Comparison of ENCODE assay signal across 9 cellular contexts in the genomic region with DNA sequence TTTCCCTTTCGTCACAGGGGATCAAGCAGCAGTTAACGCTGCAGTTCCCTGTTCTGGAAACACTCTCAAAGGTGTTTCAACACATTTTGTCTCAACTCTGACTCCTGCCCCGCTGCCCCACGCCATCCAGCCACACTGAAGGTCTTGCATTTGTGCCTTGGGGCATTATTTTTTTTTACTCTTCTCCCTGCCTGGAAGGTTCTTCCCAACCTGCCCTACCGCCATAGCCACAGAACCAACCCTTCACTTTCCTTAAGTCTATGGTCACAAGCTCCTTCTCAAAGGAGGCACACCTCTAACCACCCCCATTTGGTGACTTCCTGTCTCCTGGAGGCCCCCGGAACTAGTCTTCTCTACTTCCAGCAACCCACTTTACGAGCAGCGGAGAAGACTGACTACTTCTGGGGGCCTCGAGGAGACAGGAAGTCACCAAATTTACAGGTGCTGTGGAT. TPM values are rescaled to one million over a fixed set of nuclear protein-coding genes. Genes with fewer than 3 reads are reported as not detected.
DNase-seq lines count a peak whose midpoint lies in the region; ATAC-seq and TF ChIP-seq lines count a peak whose summit lies in the region.
"Had no signal": no experiment of that assay in that cellular context is flagged by ENCODE, and none has a peak within 500 bp of the region (broad histone marks: within the 10 kb centered on the region; RNA-seq: fewer than 3 reads in every experiment).

No MANE protein-coding gene starts in this region.

- H3K27me3 Mint-ChIP-seq in activated B cell treated with CpG ODN at 0.5 μM for 24 hours: peaks cover 23% of the 10 kb centered on the region
- H3K27me3 Mint-ChIP-seq in natural killer cell (ENCODE audit: low read depth in 2 of 2): peaks cover 13 to 15% of the 10 kb centered on the region in 2 donors

- H3K27me3 ChIP-seq in ascending aorta: no peaks in the 10 kb centered on the region

- DNase-seq in activated B cell treated with CpG ODN at 0.5 μM for 24 hours: no peak
- DNase-seq in natural killer cell: no peak
- DNase-seq in NCI-H1105 treated with DMSO at 0.1 percent for 48 hours (lab: John Stamatoyannopoulos, UW): no peak
- no peak for DNase-seq in ascending aorta (ENCODE audit: low spot score in 2 of 2)
- no peak for DNase-seq in DMS 273 (lab: John Stamatoyannopoulos, UW; ENCODE audit: unreplicated experiment)
- DNase-seq in left colon: no peak

- POLR2A ChIA-PET in activated B cell treated with CpG ODN at 0.5 μM for 24 hours (lab: Charles Lee): no interaction called here

- H3K4me3 Mint-ChIP-seq in activated B cell treated with CpG ODN at 0.5 μM for 24 hours (peak overlapping the region; percentile 49), natural killer cell (peak overlapping the region; percentile 86)

- H3K9me3 ChIP-seq in ascending aorta: no peaks in the 10 kb centered on the region

- ATAC-seq in GM18517 (IDR thresholded peaks at IDR 0.05; ENCODE audit: unreplicated experiment) (peak; percentile 69), HG02763 (IDR thresholded peaks at IDR 0.05; ENCODE audit: unreplicated experiment) (peak; percentile 77), activated B cell treated with CpG ODN at 0.5 μM for 24 hours (ENCODE audit: low read depth) (peak; percentile 40), natural killer cell (peak; percentile 38 to 58 (median 53)), left colon (no peak)
- ATAC-seq: Panc1 had no signal

- H3K27ac Mint-ChIP-seq in activated B cell treated with CpG ODN at 0.5 μM for 24 hours (no peak overlapping the region), natural killer cell (peak overlapping the region; percentile 9 to 71)

- intact Hi-C loops in activated B cell treated with CpG ODN at 0.5 μM for 24 hours (cut with micrococcal nuclease): no loop called here
- intact Hi-C loops in natural killer cell (cut with micrococcal nuclease): no loop called here
- intact Hi-C loops in ascending aorta (cut with DNase I): no loop called here
- intact Hi-C loops in left colon (cut with DNase I, micrococcal nuclease): no loop called here

- H3K27ac ChIP-seq in ascending aorta: no peak overlapping the region

- no peak overlapping the region for H3K4me3 ChIP-seq in ascending aorta

- no peaks in the 10 kb centered on the region for H3K36me3 Mint-ChIP-seq in activated B cell treated with CpG ODN at 0.5 μM for 24 hours (ENCODE audit: low read depth)
- no peaks in the 10 kb centered on the region for H3K36me3 Mint-ChIP-seq in natural killer cell

- H3K9me3 Mint-ChIP-seq in activated B cell treated with CpG ODN at 0.5 μM for 24 hours (no peaks in the 10 kb centered on the region), natural killer cell (peaks cover 0 to 6% of the 10 kb centered on the region in 2 donors)

- CTCF ChIA-PET in activated B cell treated with CpG ODN at 0.5 μM for 24 hours (lab: Charles Lee): no interaction called here

- no peaks in the 10 kb centered on the region for H3K4me1 ChIP-seq in ascending aorta

- H3K4me1 Mint-ChIP-seq in activated B cell treated with CpG ODN at 0.5 μM for 24 hours (peaks cover 4% of the 10 kb centered on the region), natural killer cell (peaks cover 13% of the 10 kb centered on the region in 2 donors)

- TF ChIP-seq CTCF in activated B cell treated with CpG ODN at 0.5 μM for 24 hours (IDR thresholded peaks at IDR 0.05) (no peak), natural killer cell (IDR thresholded peaks at IDR 0.05) (no peak), ascending aorta (IDR thresholded peaks at IDR 0.05) (no peak)

- no peaks in the 10 kb centered on the region for H3K36me3 ChIP-seq in ascending aorta

RNA-seq across cellular contexts. Expression of a gene that starts 17.2 kb away (rescaled TPM):
- 0.07 TPM in 1 of 2 replicates, not detected in the other for total RNA-seq in activated B cell treated with CpG ODN at 0.5 μM for 24 hours
- not detected for total RNA-seq in natural killer cell
- total RNA-seq in ascending aorta: 3.7 TPM
- 1 to 10 TPM; 1.0 to 2.0 TPM for total RNA-seq in left colon
